In the genomic region with DNA sequence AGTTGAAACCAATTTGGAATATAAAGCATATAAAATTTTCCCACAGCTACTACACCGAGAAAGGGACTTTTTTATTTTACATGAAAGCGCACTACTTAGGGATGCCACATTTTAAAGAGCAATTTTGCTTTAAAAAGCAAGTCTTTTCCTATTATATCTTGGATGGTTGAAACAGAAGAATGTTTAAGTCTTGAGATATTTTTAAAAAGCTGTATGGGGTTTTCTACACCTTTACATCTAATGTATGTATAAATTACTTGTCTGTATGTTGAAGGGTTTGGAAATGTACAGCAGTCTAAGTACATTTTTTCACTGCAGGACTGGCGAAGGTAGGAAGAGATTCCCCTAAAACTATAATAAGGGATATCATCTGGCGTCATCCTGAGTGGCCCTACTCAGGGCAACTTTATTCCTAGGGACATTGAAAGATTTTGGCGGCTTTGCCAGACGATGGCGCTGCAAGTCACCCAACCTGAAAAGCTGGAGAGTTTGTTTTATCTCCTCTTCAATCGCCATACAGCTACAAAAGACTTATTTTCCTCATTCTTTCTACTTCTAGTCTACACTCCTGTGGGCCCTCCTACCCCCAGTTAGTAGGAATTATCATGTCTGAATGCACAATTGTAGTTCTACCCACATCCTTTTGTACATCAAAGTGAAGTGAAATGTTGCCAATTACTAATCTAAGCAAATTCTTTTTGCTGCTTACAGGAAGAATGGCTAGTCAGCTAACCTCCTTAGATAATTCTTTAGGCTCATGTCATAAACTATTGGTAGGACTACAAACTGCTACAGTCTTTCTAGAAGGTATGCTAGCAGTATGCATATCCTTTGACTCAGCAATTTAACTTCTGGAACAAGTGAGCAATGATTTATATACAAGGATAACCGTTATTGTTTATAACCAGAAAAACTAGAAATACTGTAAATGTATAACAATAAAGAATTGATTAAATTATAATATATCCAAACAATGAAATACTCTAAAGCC, we compare ENCODE assay signal across 8 cellular contexts. TPM values are rescaled to one million over a fixed set of nuclear protein-coding genes. Genes with fewer than 3 reads are reported as not detected.
DNase-seq lines count a peak whose midpoint lies in the region; ATAC-seq and TF ChIP-seq lines count a peak whose summit lies in the region.

No MANE protein-coding gene starts in this region.

- intact Hi-C loops in left ventricle myocardium superior (cut with micrococcal nuclease) (loop anchor here (10.0 kb wide), 1 partner anchor 102 kb away; no protein-coding TSS in a partner anchor), posterior vena cava (cut with DNase I) (no loop called here)

- DNase-seq in NCI-H1105 (lab: John Stamatoyannopoulos, UW): peak; percentile 35
- DNase-seq in T follicular helper cell (ENCODE audit: low read depth): peak; percentile 55
- peak; percentile 79 for DNase-seq in amniotic stem cell (lab: John Stamatoyannopoulos, UW)
- peak; percentile 76 for DNase-seq in left ventricle myocardium superior
- peak; percentile 89 for DNase-seq in posterior vena cava (ENCODE audit: low spot score)

- peak; percentile 80 for TF ChIP-seq CTCF in GM12873 (IDR thresholded peaks at IDR 0.05; ENCODE audit: insufficient read depth, low read depth, low read length, missing control alignments)

- peak; percentile 36 for ATAC-seq in HG02678 (IDR thresholded peaks at IDR 0.05; ENCODE audit: unreplicated experiment)
- peak; percentile 72 for ATAC-seq in left ventricle myocardium superior
- no peak for ATAC-seq in HG03025 (IDR thresholded peaks at IDR 0.05; ENCODE audit: low FRiP score, unreplicated experiment)

RNA-seq across cellular contexts. Expression of gene NEK1, which starts 0.8 kb away (rescaled TPM):
- total RNA-seq in left ventricle myocardium superior (15.9 TPM), posterior vena cava (10 to 100 TPM; 19.2 to 19.9 TPM)

RNA-seq across cellular contexts. Expression of gene CLCN3, which starts 7.2 kb away (rescaled TPM):
- total RNA-seq in left ventricle myocardium superior (65.9 TPM), posterior vena cava (10 to 100 TPM; 17.0 to 23.3 TPM)

Comparison
In these comparisons a context has a peak if more than half of its experiments do, and no peak if none do; other contexts are left out.
1. DNase-seq: peak in every context shown above with its lines; median percentile 89 in posterior vena cava; 79 in amniotic stem cell; 76 in left ventricle myocardium superior; 55 in T follicular helper cell; 35 in NCI-H1105.